Comparison of ENCODE assay signal across 1 cellular context in the genomic region with DNA sequence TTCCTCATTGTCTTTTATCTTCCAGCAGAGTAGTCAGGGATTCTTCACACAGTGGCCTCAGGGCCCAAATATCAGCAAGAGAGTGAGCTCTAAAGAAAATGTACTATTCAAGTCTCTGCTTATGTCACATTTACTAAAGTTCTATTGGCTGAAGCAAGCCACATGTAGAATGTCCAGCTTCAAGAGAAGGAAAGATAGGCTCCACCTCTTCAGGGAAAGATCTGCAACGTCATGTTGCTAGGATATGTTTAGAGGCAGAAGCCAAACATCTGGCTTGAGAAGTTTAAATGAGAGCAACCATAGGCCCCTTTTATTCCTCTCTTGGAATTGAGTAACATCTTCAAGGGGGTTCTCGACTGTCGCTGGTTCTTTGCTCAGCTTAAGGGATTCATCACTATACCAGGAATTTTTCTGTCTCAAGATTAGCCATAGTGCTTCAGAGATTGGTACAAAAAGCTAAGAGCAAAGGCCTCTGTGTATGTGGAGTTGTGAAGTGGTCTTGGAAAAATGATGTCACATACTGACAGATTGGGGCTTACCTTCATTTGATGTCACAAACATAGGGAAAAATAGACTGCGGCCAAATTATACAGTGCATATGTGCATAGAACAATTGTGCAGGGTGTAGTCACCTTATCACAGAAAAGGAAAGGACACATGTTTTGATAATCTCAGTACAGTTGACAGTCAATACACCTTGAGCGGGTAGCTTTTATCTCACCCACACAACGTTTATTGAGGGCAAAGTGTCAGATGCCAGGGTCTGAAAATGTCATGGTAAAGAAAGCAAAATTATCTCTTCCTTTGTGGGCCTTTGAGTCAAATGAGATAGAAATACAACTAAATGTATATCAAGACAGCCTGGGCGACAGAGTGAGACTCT.
TF ChIP-seq lines count a peak whose summit lies in the region.

No MANE protein-coding gene starts in this region.

TF ChIP-seq in K562, 482 proteins besides CTCF, POLR2A, EP300 and RAD21 (continued from another document and continues in another):
- TF ChIP-seq THRB (CRISPR knock-in tag; conservative IDR thresholded peaks at IDR 0.05) (no peak), CBFA2T2 (conservative IDR thresholded peaks at IDR 0.05) (peak; percentile 81), SRSF3 (IDR thresholded peaks at IDR 0.05; ENCODE audit: insufficient read depth, low read length) (no peak), MCM2 (IDR thresholded peaks at IDR 0.05; ENCODE audit: low read depth) (no peak), HDAC8 (tag; IDR thresholded peaks at IDR 0.05) (no peak), NCOA1 (IDR thresholded peaks at IDR 0.05; ENCODE audit: low read depth) (no peak), BDP1 (IDR thresholded peaks at IDR 0.05; ENCODE audit: insufficient read depth, insufficient read length) (no peak), RBM34 (IDR thresholded peaks at IDR 0.05; ENCODE audit: borderline replicate concordance, insufficient read depth, low read length) (no peak), SRSF9 (IDR thresholded peaks at IDR 0.05; ENCODE audit: borderline replicate concordance, low read depth, low read length) (no peak), MYBL2 (IDR thresholded peaks at IDR 0.05; ENCODE audit: low read depth) (no peak), MYBL2 (CRISPR knock-in tag; IDR thresholded peaks at IDR 0.05; ENCODE audit: borderline replicate concordance) (no peak), SOX6 (IDR thresholded peaks at IDR 0.05) (peak; percentile 31; the same call in 1 of the 2 replicates), NFATC3 (IDR thresholded peaks at IDR 0.05) (no peak), ARHGAP35 (IDR thresholded peaks at IDR 0.05; ENCODE audit: partially characterized antibody) (no peak), TRIM25 (IDR thresholded peaks at IDR 0.05; ENCODE audit: borderline replicate concordance) (no peak), ZNF232 (CRISPR knock-in tag; IDR thresholded peaks at IDR 0.05) (no peak), IRF2 (CRISPR knock-in tag; IDR thresholded peaks at IDR 0.05) (no peak), GATAD2B (IDR thresholded peaks at IDR 0.05; ENCODE audit: borderline replicate concordance) (0 out of 2 replicates have a peak, but pooled peaks have one; percentile 49), ZNF311 (CRISPR knock-in tag; IDR thresholded peaks at IDR 0.05) (no peak), TBP (optimal IDR thresholded peaks at IDR 0.05; ENCODE audit: low read depth, low read length) (peak; percentile 35), TCF3 (CRISPR knock-in tag; IDR thresholded peaks at IDR 0.05) (peak; percentile 77), ZNF785 (CRISPR knock-in tag; IDR thresholded peaks at IDR 0.05) (no peak), SAFB (IDR thresholded peaks at IDR 0.05; ENCODE audit: borderline replicate concordance, low read depth, low read length) (no peak), ZBTB17 (CRISPR knock-in tag; IDR thresholded peaks at IDR 0.05) (no peak), SMAD2 (IDR thresholded peaks at IDR 0.05; ENCODE audit: low read depth, low read length) (no peak), ARID2 (IDR thresholded peaks at IDR 0.05) (no peak), NFIC (IDR thresholded peaks at IDR 0.05) (peak; percentile 46; the same call in 1 of the 2 replicates), HDAC2 (IDR thresholded peaks at IDR 0.05) (no peak), ZNF239 (CRISPR knock-in tag; IDR thresholded peaks at IDR 0.05) (no peak), TEAD4 (IDR thresholded peaks at IDR 0.05; ENCODE audit: low read length) (peak; percentile 88), TEAD4 (CRISPR knock-in tag; IDR thresholded peaks at IDR 0.05; ENCODE audit: borderline replicate concordance) (no peak), CUX1 (CRISPR knock-in tag; IDR thresholded peaks at IDR 0.05) (no peak), USF1 (CRISPR knock-in tag; IDR thresholded peaks at IDR 0.05) (peak; percentile 79), ZNF174 (CRISPR knock-in tag; IDR thresholded peaks at IDR 0.05) (no peak), RFX1 (IDR thresholded peaks at IDR 0.05) (peak; percentile 53), PCBP2 (IDR thresholded peaks at IDR 0.05; ENCODE audit: low read depth, low read length, poor library complexity, severe bottlenecking) (no peak), NELFE (IDR thresholded peaks at IDR 0.05; ENCODE audit: insufficient read depth, insufficient read length) (no peak), RFX7 (CRISPR knock-in tag; IDR thresholded peaks at IDR 0.05) (no peak), ZNF436 (CRISPR knock-in tag; IDR thresholded peaks at IDR 0.05) (no peak), ETV6 (IDR thresholded peaks at IDR 0.05; ENCODE audit: borderline replicate concordance in 1 of 2, low read depth in 2 of 2, low read length in 1 of 2) (no peak), ETV6 (CRISPR knock-in tag; IDR thresholded peaks at IDR 0.05; ENCODE audit: borderline replicate concordance) (no peak), ZNF280A (IDR thresholded peaks at IDR 0.05; ENCODE audit: low read depth, partially characterized antibody) (no peak), ASH1L (IDR thresholded peaks at IDR 0.05; ENCODE audit: borderline replicate concordance, low read depth, partially characterized antibody) (no peak), NCOA6 (IDR thresholded peaks at IDR 0.05) (no peak)
- TF ChIP-seq, protein P1, sequence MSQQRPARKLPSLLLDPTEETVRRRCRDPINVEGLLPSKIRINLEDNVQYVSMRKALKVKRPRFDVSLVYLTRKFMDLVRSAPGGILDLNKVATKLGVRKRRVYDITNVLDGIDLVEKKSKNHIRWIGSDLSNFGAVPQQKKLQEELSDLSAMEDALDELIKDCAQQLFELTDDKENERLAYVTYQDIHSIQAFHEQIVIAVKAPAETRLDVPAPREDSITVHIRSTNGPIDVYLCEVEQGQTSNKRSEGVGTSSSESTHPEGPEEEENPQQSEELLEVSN (IDR thresholded peaks at IDR 0.05; ENCODE audit: borderline replicate concordance in 1 of 2, extremely low read depth in 1 of 2, insufficient read depth in 1 of 2, insufficient read length in 1 of 2, low read depth in 1 of 2, low read length in 1 of 2, poor library complexity in 1 of 2, severe bottlenecking in 1 of 2): no peak
- TF ChIP-seq, protein P2, sequence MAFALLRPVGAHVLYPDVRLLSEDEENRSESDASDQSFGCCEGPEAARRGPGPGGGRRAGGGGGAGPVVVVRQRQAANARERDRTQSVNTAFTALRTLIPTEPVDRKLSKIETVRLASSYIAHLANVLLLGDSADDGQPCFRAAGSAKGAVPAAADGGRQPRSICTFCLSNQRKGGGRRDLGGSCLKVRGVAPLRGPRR (CRISPR knock-in tag; IDR thresholded peaks at IDR 0.05): no peak
- TF ChIP-seq, protein P3, sequence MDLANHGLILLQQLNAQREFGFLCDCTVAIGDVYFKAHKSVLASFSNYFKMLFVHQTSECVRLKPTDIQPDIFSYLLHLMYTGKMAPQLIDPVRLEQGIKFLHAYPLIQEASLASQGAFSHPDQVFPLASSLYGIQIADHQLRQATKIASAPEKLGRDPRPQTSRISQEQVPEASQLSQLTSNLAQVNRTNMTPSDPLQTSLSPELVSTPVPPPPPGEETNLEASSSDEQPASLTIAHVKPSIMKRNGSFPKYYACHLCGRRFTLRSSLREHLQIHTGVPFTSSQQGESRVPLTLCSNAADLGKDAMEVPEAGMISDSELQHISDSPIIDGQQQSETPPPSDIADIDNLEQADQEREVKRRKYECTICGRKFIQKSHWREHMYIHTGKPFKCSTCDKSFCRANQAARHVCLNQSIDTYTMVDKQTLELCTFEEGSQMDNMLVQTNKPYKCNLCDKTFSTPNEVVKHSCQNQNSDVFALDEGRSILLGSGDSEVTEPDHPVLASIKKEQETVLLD (IDR thresholded peaks at IDR 0.05): no peak
- TF ChIP-seq, protein P4, sequence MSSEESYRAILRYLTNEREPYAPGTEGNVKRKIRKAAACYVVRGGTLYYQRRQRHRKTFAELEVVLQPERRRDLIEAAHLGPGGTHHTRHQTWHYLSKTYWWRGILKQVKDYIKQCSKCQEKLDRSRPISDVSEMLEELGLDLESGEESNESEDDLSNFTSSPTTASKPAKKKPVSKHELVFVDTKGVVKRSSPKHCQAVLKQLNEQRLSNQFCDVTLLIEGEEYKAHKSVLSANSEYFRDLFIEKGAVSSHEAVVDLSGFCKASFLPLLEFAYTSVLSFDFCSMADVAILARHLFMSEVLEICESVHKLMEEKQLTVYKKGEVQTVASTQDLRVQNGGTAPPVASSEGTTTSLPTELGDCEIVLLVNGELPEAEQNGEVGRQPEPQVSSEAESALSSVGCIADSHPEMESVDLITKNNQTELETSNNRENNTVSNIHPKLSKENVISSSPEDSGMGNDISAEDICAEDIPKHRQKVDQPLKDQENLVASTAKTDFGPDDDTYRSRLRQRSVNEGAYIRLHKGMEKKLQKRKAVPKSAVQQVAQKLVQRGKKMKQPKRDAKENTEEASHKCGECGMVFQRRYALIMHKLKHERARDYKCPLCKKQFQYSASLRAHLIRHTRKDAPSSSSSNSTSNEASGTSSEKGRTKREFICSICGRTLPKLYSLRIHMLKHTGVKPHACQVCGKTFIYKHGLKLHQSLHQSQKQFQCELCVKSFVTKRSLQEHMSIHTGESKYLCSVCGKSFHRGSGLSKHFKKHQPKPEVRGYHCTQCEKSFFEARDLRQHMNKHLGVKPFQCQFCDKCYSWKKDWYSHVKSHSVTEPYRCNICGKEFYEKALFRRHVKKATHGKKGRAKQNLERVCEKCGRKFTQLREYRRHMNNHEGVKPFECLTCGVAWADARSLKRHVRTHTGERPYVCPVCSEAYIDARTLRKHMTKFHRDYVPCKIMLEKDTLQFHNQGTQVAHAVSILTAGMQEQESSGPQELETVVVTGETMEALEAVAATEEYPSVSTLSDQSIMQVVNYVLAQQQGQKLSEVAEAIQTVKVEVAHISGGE (CRISPR knock-in tag; IDR thresholded peaks at IDR 0.05): no peak
